ENCODE assay signal across 22 cellular contexts in genomic region chr20:13286600-13286999, GRCh38.
DNase-seq lines count a peak whose midpoint lies in the region; ATAC-seq and TF ChIP-seq lines count a peak whose summit lies in the region.
"Had no signal": no experiment of that assay in that cellular context is flagged by ENCODE, and none has a peak within 500 bp of the region (broad histone marks: within the 10 kb centered on the region; RNA-seq: fewer than 3 reads in every experiment).

No MANE protein-coding gene starts in this region.

- H3F3A ChIP-seq in smooth muscle cell (ENCODE audit: low read depth) = no peaks in the 10 kb centered on the region

- TF ChIP-seq POLR2A in breast epithelium (IDR thresholded peaks at IDR 0.05) = no peak

- DNase-seq in G401 (ENCODE audit: low spot score) = peak; percentile 1
- DNase-seq in NCI-H1694 treated with DMSO at 0.1 percent for 48 hours (lab: John Stamatoyannopoulos, UW) = peak; percentile 82
- peak; percentile 84 to 95 for DNase-seq in breast epithelium (ENCODE audit: low spot score in 2 of 2)
- DNase-seq in T-cell = no peak
- DNase-seq in dedifferentiated amniotic fluid mesenchymal stem cell (ENCODE audit: extremely low spot score) = no peak
- no peak for DNase-seq in smooth muscle cell (lab: John Stamatoyannopoulos, UW; ENCODE audit: unreplicated experiment)
- DNase-seq in NCI-H128 (lab: John Stamatoyannopoulos, UW; ENCODE audit: unreplicated experiment) = no peak
- DNase-seq: activated naive CD4-positive, alpha-beta T cell treated with Interleukin-2 at 50 U/mL for 16 hours; activated T-cell treated with anti-CD3 and anti-CD28 coated beads, Interleukin-2, amount 50 U/mL, for 48 hours; amniotic stem cell; CD4-positive, CD25-positive, alpha-beta regulatory T cell; dermis blood vessel endothelial cell; DMS79; NCI-H2107; NCI-H748 treated with DMSO at 0.1 percent for 48 hours; stimulated activated CD4-positive, alpha-beta T cell treated with anti-CD3 and anti-CD28 coated beads, Interleukin-2, amount 100 ng/mL, for 48 hours; stimulated activated naive B cell treated with anti-CD40 and anti-IgM and Interleukin-4, amounts not matched to agents 10 μg/mL and 1 μg/mL and 100 μg/mL, for 72 hours; SW 1271; testis had no signal

- no peaks in the 10 kb centered on the region for H3K9me3 Mint-ChIP-seq in T-cell
- H3K9me3 Mint-ChIP-seq: stimulated activated naive B cell treated with anti-CD40 and anti-IgM and Interleukin-4, amounts not matched to agents 10 μg/mL and 1 μg/mL and 100 μg/mL, for 72 hours had no signal

- H2AFZ ChIP-seq in smooth muscle cell (ENCODE audit: low read depth) = no peak overlapping the region

- no peak for ATAC-seq in T-cell (replicated peaks in 1 of 4)
- ATAC-seq: K562; stimulated activated naive B cell treated with anti-CD40 and anti-IgM and Interleukin-4, amounts not matched to agents 10 μg/mL and 1 μg/mL and 100 μg/mL, for 72 hours had no signal

- H3K9ac ChIP-seq in liver (ENCODE audit: low read depth in 1 of 2, low read length in 2 of 2) = no peak overlapping the region
- no peak overlapping the region for H3K9ac ChIP-seq in smooth muscle cell (ENCODE audit: low read depth)

- H3K4me1 ChIP-seq in breast epithelium (no peaks in the 10 kb centered on the region), liver (ENCODE audit: control insufficient read depth in 4 of 4, insufficient read depth in 4 of 4, low read length in 3 of 4) (peaks cover 9 to 44% (median 29%) of the 10 kb centered on the region in 4 donors), smooth muscle cell (ENCODE audit: low read depth) (no peaks in the 10 kb centered on the region)
- H3K4me1 ChIP-seq: testis had no signal

- H3K9me3 ChIP-seq in breast epithelium = no peaks in the 10 kb centered on the region
- no peaks in the 10 kb centered on the region for H3K9me3 ChIP-seq in liver (ENCODE audit: control insufficient read depth in 4 of 4, low read length in 3 of 4)
- H3K9me3 ChIP-seq in smooth muscle cell (replicated peaks; ENCODE audit: low read depth) = no peaks in the 10 kb centered on the region
- H3K9me3 ChIP-seq: neutrophil, testis had no signal

- intact Hi-C loops in breast epithelium (cut with DNase I; ENCODE audit: low total_unique reads) = no loop called here

- in situ Hi-C loops in G401 (cut with HindIII; ENCODE audit: low sequenced_read_pairs) = no loop called here

- POLR2A ChIA-PET in T-cell (lab: Charles Lee) = no interaction called here

- H3K27me3 Mint-ChIP-seq in T-cell = no peaks in the 10 kb centered on the region
- H3K27me3 Mint-ChIP-seq: CD4-positive, CD25-positive, alpha-beta regulatory T cell; stimulated activated naive B cell treated with anti-CD40 and anti-IgM and Interleukin-4, amounts not matched to agents 10 μg/mL and 1 μg/mL and 100 μg/mL, for 72 hours had no signal

- TF ChIP-seq RAD21 in liver (IDR thresholded peaks at IDR 0.05) = peak in 1 of 2 donors; percentile 47

- H3K36me3 ChIP-seq in breast epithelium (no peaks in the 10 kb centered on the region), liver (ENCODE audit: control insufficient read depth in 4 of 4, insufficient read depth in 3 of 4, low read depth in 1 of 4, low read length in 3 of 4) (peaks cover 0 to 4% (median 0%) of the 10 kb centered on the region in 4 donors), smooth muscle cell (ENCODE audit: low read depth) (no peaks in the 10 kb centered on the region)
- H3K36me3 ChIP-seq: neutrophil had no signal

- no peak overlapping the region for H3K4me2 ChIP-seq in smooth muscle cell

- CTCF ChIA-PET in T-cell (lab: Charles Lee) = no interaction called here

- no peak overlapping the region for H3K27ac Mint-ChIP-seq in T-cell
- H3K27ac Mint-ChIP-seq: CD4-positive, CD25-positive, alpha-beta regulatory T cell; stimulated activated naive B cell treated with anti-CD40 and anti-IgM and Interleukin-4, amounts not matched to agents 10 μg/mL and 1 μg/mL and 100 μg/mL, for 72 hours had no signal

- no peaks in the 10 kb centered on the region for H3K4me1 Mint-ChIP-seq in T-cell
- H3K4me1 Mint-ChIP-seq: CD4-positive, CD25-positive, alpha-beta regulatory T cell; stimulated activated naive B cell treated with anti-CD40 and anti-IgM and Interleukin-4, amounts not matched to agents 10 μg/mL and 1 μg/mL and 100 μg/mL, for 72 hours had no signal

- H3K27ac ChIP-seq in breast epithelium (peak overlapping the region; percentile 71), liver (ENCODE audit: low read depth in 1 of 2, low read length in 2 of 2) (peak overlapping the region in 1 of 2 donors; percentile 14), smooth muscle cell (ENCODE audit: low read depth) (no peak overlapping the region)
- H3K27ac ChIP-seq: neutrophil, testis had no signal

- H3K36me3 Mint-ChIP-seq in T-cell = peaks cover 25% of the 10 kb centered on the region
- H3K36me3 Mint-ChIP-seq: CD4-positive, CD25-positive, alpha-beta regulatory T cell; stimulated activated naive B cell treated with anti-CD40 and anti-IgM and Interleukin-4, amounts not matched to agents 10 μg/mL and 1 μg/mL and 100 μg/mL, for 72 hours had no signal

- TF ChIP-seq CTCF in breast epithelium (IDR thresholded peaks at IDR 0.05) = no peak
- TF ChIP-seq CTCF in liver (IDR thresholded peaks at IDR 0.05; ENCODE audit: low read depth, low read length, missing input control) = no peak
- no peak for TF ChIP-seq CTCF in smooth muscle cell (IDR thresholded peaks at IDR 0.05; ENCODE audit: borderline replicate concordance, insufficient read depth, poor library complexity, severe bottlenecking)

- H3K79me2 ChIP-seq in smooth muscle cell (ENCODE audit: low read depth) = no peaks in the 10 kb centered on the region

- no peaks in the 10 kb centered on the region for H3K27me3 ChIP-seq in breast epithelium
- H3K27me3 ChIP-seq in liver (ENCODE audit: control insufficient read depth in 4 of 4, insufficient read depth in 4 of 4, low read length in 3 of 4) = no peaks in the 10 kb centered on the region
- no peaks in the 10 kb centered on the region for H3K27me3 ChIP-seq in smooth muscle cell (ENCODE audit: low read depth)
- H3K27me3 ChIP-seq: neutrophil, testis had no signal

- H4K20me1 ChIP-seq in smooth muscle cell (ENCODE audit: low read depth) = no peaks in the 10 kb centered on the region

- no peak overlapping the region for H3K4me3 Mint-ChIP-seq in T-cell
- H3K4me3 Mint-ChIP-seq: CD4-positive, CD25-positive, alpha-beta regulatory T cell; stimulated activated naive B cell treated with anti-CD40 and anti-IgM and Interleukin-4, amounts not matched to agents 10 μg/mL and 1 μg/mL and 100 μg/mL, for 72 hours had no signal

- 60% methylated on average over 7 of the region's 7 CpGs for WGBS in liver
- 87% methylated on average over 7 of the region's 7 CpGs for WGBS in smooth muscle cell (ENCODE audit: low lambda C conversion rate)

- no peak overlapping the region for H3K4me3 ChIP-seq in breast epithelium
- no peak overlapping the region for H3K4me3 ChIP-seq in liver (ENCODE audit: low read depth in 1 of 3, low read length in 3 of 3)
- H3K4me3 ChIP-seq in smooth muscle cell = no peak overlapping the region
- H3K4me3 ChIP-seq: K562, testis had no signal

TF ChIP-seq in liver, 16 proteins besides CTCF, POLR2A, EP300 and RAD21:
- TF ChIP-seq HNF4A (conservative IDR thresholded peaks at IDR 0.05) (peak in 1 of 2 donors; percentile 5), EGR1 (IDR thresholded peaks at IDR 0.05; ENCODE audit: low read depth in 2 of 2) (no peak), FOXA2 (IDR thresholded peaks at IDR 0.05) (peak; percentile 39), GABPA (IDR thresholded peaks at IDR 0.05 in 1 of 2, conservative IDR thresholded peaks at IDR 0.05 in 1 of 2) (no peak)

Comparison
In these comparisons a context has a peak if more than half of its experiments do, and no peak if none do; other contexts are left out.
1. DNase-seq: peak in G401 (single experiment), NCI-H1694 treated with DMSO at 0.1 percent for 48 hours (single experiment) and breast epithelium (2 of 2); none in T-cell (0 of 34), dedifferentiated amniotic fluid mesenchymal stem cell (single experiment), smooth muscle cell (single experiment) and NCI-H128 (single experiment).